Comparison of ENCODE assay signal across 9 cellular contexts in the genomic region with DNA sequence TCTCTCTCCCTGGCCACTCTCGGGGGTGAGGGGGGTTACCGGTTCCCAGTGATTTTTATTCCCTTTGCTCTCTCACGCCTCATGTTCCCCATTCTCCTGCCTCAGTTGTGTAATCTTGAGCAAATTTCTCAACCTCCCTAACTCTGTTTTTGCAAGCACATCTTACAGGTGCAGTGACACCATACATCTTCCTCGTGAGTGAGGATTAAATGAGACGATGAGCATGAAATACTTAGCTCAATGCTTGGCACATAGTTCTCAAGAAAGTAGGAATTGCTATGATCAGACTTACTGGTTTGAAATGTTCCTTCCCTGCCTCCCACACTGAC. TPM values are rescaled to one million over a fixed set of nuclear protein-coding genes. Genes with fewer than 3 reads are reported as not detected.
DNase-seq lines count a peak whose midpoint lies in the region; ATAC-seq and TF ChIP-seq lines count a peak whose summit lies in the region.
"Had no signal": no experiment of that assay in that cellular context is flagged by ENCODE, and none has a peak within 500 bp of the region (broad histone marks: within the 10 kb centered on the region; RNA-seq: fewer than 3 reads in every experiment).

No MANE protein-coding gene starts in this region.

- H3K27me3 ChIP-seq in CD4-positive, alpha-beta T cell (ENCODE audit: control insufficient read depth, insufficient read depth, low read length) = peaks cover 17% of the 10 kb centered on the region
- no peaks in the 10 kb centered on the region for H3K27me3 ChIP-seq in Karpas-422 (ENCODE audit: low read length)
- peaks cover 0 to 35% (median 8%) of the 10 kb centered on the region in 3 donors for H3K27me3 ChIP-seq in psoas muscle (ENCODE audit: insufficient read depth in 3 of 3, low read length in 2 of 3)

- intact Hi-C loops in CD4-positive, alpha-beta T cell (cut with DNase I, micrococcal nuclease) = no loop called here
- intact Hi-C loops in psoas muscle (cut with DNase I) (no loop called here), posterior cingulate gyrus (cut with DNase I) (no loop called here), posterior vena cava (cut with DNase I) (no loop called here)

- DNase-seq in CD4-positive, alpha-beta T cell = no peak
- DNase-seq in Karpas-422 (no peak), psoas muscle (no peak), posterior cingulate gyrus (no peak), posterior vena cava (ENCODE audit: low spot score) (no peak), GM10266 (ENCODE audit: extremely low spot score) (no peak)
- no peak for DNase-seq in effector memory CD8-positive, alpha-beta T cell

- no peaks in the 10 kb centered on the region for H4K20me1 ChIP-seq in Karpas-422 (ENCODE audit: insufficient read depth, low read depth, low read length)

- no peaks in the 10 kb centered on the region for H3K9me3 ChIP-seq in CD4-positive, alpha-beta T cell (ENCODE audit: control insufficient read depth, low read length)
- no peaks in the 10 kb centered on the region for H3K9me3 ChIP-seq in Karpas-422 (ENCODE audit: low read length)
- H3K9me3 ChIP-seq in psoas muscle = no peaks in the 10 kb centered on the region

- H3K4me1 ChIP-seq in Karpas-422 (ENCODE audit: low read length) (no peaks in the 10 kb centered on the region), psoas muscle (peaks cover 5% of the 10 kb centered on the region)

- POLR2A ChIA-PET in CD4-positive, alpha-beta T cell (lab: Charles Lee) = interaction anchor here (0.8 to 2.0 kb wide), 3 partner anchors 12 to 19 kb away, joined by 3 to 8 read pairs (median 4); a partner anchor contains a TSS

- no peaks in the 10 kb centered on the region for H3K79me2 ChIP-seq in Karpas-422 (ENCODE audit: low read length)

- H3K4me3 ChIP-seq in Karpas-422 (ENCODE audit: low read length) (no peak overlapping the region), psoas muscle (peak overlapping the region; percentile 43)

- H3K9me2 ChIP-seq in Karpas-422 (replicated peaks; ENCODE audit: insufficient read depth, low read length) = no peaks in the 10 kb centered on the region

- H3K36me3 ChIP-seq in Karpas-422 (ENCODE audit: insufficient read depth, low read length) = no peaks in the 10 kb centered on the region
- no peaks in the 10 kb centered on the region for H3K36me3 ChIP-seq in psoas muscle (ENCODE audit: insufficient read depth in 1 of 2, low read depth in 1 of 2)

- H3K9me3 Mint-ChIP-seq in CD4-positive, alpha-beta T cell = no peaks in the 10 kb centered on the region
- no peaks in the 10 kb centered on the region for H3K9me3 Mint-ChIP-seq in effector memory CD8-positive, alpha-beta T cell

- no peak for TF ChIP-seq CTCF in CD4-positive, alpha-beta T cell (IDR thresholded peaks at IDR 0.05)
- TF ChIP-seq CTCF in psoas muscle (IDR thresholded peaks at IDR 0.05) = no peak
- no peak for TF ChIP-seq CTCF in GM10266 (IDR thresholded peaks at IDR 0.05; ENCODE audit: control insufficient read depth, insufficient read depth, low read depth, missing control alignments)

- H3K27me3 Mint-ChIP-seq in CD4-positive, alpha-beta T cell = peaks cover 50% of the 10 kb centered on the region
- peaks cover 0 to 9% of the 10 kb centered on the region in 2 donors for H3K27me3 Mint-ChIP-seq in effector memory CD8-positive, alpha-beta T cell

- H3K4me1 Mint-ChIP-seq in CD4-positive, alpha-beta T cell (ENCODE audit: low read depth) = peaks cover 31% of the 10 kb centered on the region
- peaks cover 32 to 50% of the 10 kb centered on the region in 2 donors for H3K4me1 Mint-ChIP-seq in effector memory CD8-positive, alpha-beta T cell (ENCODE audit: low read depth in 2 of 2)

- no peak for ATAC-seq in CD4-positive, alpha-beta T cell (ENCODE audit: poor library complexity)
- ATAC-seq in effector memory CD8-positive, alpha-beta T cell (replicated peaks) = no peak
- ATAC-seq in psoas muscle (peak in 1 of 4 donors; percentile 14), GM21367 (IDR thresholded peaks at IDR 0.05; ENCODE audit: unreplicated experiment) (no peak)

- WGBS in psoas muscle, 3 donors = 35 to 42% (median 41%) methylated on average over 4 to 5 of the region's 5 CpGs

- no peaks in the 10 kb centered on the region for H3K36me3 Mint-ChIP-seq in CD4-positive, alpha-beta T cell (ENCODE audit: low read depth)
- H3K36me3 Mint-ChIP-seq in effector memory CD8-positive, alpha-beta T cell (ENCODE audit: insufficient read depth) = no peaks in the 10 kb centered on the region

- H3K4me2 ChIP-seq in Karpas-422 (ENCODE audit: low read depth, low read length, poor library complexity, severe bottlenecking) = no peak overlapping the region

- peak overlapping the region; percentile 36; the same call in 1 of the 2 replicates for H2AFZ ChIP-seq in Karpas-422 (ENCODE audit: low read length)

- H3K27ac Mint-ChIP-seq in CD4-positive, alpha-beta T cell = no peak overlapping the region
- peak overlapping the region; percentile 90 to 97 for H3K27ac Mint-ChIP-seq in effector memory CD8-positive, alpha-beta T cell

- H3K27ac ChIP-seq in CD4-positive, alpha-beta T cell (ENCODE audit: low read depth, low read length) = no peak overlapping the region
- H3K27ac ChIP-seq in Karpas-422 (ENCODE audit: low read length) = no peak overlapping the region
- H3K27ac ChIP-seq in psoas muscle = no peak overlapping the region

- no peak overlapping the region for H3K9ac ChIP-seq in Karpas-422 (ENCODE audit: low read length)

- CTCF ChIA-PET in CD4-positive, alpha-beta T cell (lab: Charles Lee) = interaction anchor here (1.1 kb wide), 1 partner anchor 33 kb away, joined by 3 read pairs; no protein-coding TSS in a partner anchor

- peak overlapping the region; percentile 61 for H3K4me3 Mint-ChIP-seq in CD4-positive, alpha-beta T cell
- peak overlapping the region; percentile 81 to 93 for H3K4me3 Mint-ChIP-seq in effector memory CD8-positive, alpha-beta T cell

RNA-seq across cellular contexts. Expression of a gene that starts 2.0 kb away (rescaled TPM):
- total RNA-seq in CD4-positive, alpha-beta T cell = under 1 TPM; 0.52 to 0.84 TPM
- not detected in 2 replicates for total RNA-seq in Karpas-422 (2014; rRNA removed; shearing (Covaris generic); ENCODE audit: low replicate concordance)
- total RNA-seq in psoas muscle (under 1 TPM in 1 of 4 donors, not detected in 3; 0.12 TPM), posterior vena cava (under 1 TPM in 1 of 2 donors, not detected in 1; 0.19 TPM)
- under 1 TPM in 2 of 3 donors, not detected in 1; 0.01 TPM for polyA plus RNA-seq in psoas muscle
- polyA plus RNA-seq: aorta had no signal

RNA-seq across cellular contexts. Expression of a gene that starts 18.8 kb away (rescaled TPM):
- total RNA-seq in CD4-positive, alpha-beta T cell = 10 to 100 TPM; 57.7 to 62.4 TPM
- total RNA-seq in Karpas-422 (2014; rRNA removed; shearing (Covaris generic); ENCODE audit: low replicate concordance) = 146 and 207 TPM in 2 replicates
- total RNA-seq in psoas muscle (100 to 1,000 TPM; 389 to 467 (median 417) TPM), posterior vena cava (100 to 1,000 TPM; 192 to 209 TPM)
- polyA plus RNA-seq in psoas muscle = 100 to 1,000 TPM; 430 to 441 (median 432) TPM
